In the genomic region with DNA sequence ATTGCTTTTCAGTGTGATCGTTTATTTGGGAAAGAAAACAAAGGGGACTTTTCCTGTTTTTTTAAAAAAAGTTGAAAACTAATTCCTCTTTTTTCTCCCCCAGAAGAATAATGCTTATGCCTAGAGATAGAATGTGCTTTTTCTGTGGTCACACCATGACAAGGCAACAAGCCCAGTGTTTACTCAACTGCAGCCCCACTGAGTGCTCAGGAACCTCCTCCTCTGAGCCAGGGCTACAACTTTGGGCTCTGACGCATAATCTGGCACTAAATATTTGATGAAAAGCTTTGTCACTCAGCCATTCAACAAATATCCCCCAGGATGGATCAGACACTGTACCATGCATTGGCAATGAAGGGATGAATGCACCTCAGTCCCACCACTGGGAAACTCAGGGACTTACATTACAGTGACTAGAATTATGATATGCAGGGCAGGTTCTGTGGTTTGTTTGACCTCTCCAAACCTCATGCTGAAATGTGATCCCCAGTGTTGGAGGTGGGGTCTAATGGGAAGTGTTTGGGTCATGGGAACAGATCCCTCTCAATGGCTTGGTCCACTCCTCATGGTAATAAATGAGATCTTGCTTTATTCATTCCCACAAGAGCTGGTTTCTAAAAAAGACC, we compare ENCODE assay signal across 15 cellular contexts.
"Had no signal": no experiment of that assay in that cellular context is flagged by ENCODE, and none has a peak within 500 bp of the region (broad histone marks: within the 10 kb centered on the region; RNA-seq: fewer than 3 reads in every experiment).

No MANE protein-coding gene starts in this region.

- H3K27ac ChIP-seq: adrenal gland, sigmoid colon had no signal

- H3K27ac Mint-ChIP-seq: activated CD8-positive, alpha-beta T cell treated with anti-CD3 and anti-CD28 coated beads for 36 hours; activated naive CD4-positive, alpha-beta T cell treated with anti-CD3 and anti-CD28 coated beads, Interleukin-2, amount 50 U/mL, for 24 hours; neural progenitor cell; stimulated activated effector memory CD8-positive, alpha-beta T cell treated with anti-CD3 and anti-CD28 coated beads, Interleukin-12 subunit alpha, Interleukin-12 subunit beta, amount 100 ng/mL, for 72 hours; T-helper 17 cell; WTC11 had no signal

- H2AFZ ChIP-seq: neural progenitor cell had no signal

- H3K36me3 ChIP-seq: adrenal gland, neural progenitor cell, sigmoid colon had no signal

- H3K4me1 Mint-ChIP-seq: activated naive CD4-positive, alpha-beta T cell treated with anti-CD3 and anti-CD28 coated beads, Interleukin-2, amount 50 U/mL, for 24 hours; stimulated activated effector memory CD8-positive, alpha-beta T cell treated with anti-CD3 and anti-CD28 coated beads, Interleukin-12 subunit alpha, Interleukin-12 subunit beta, amount 100 ng/mL, for 72 hours; T-helper 17 cell had no signal

- H3K9me3 ChIP-seq: adrenal gland, sigmoid colon had no signal

- H3K9me3 Mint-ChIP-seq: activated CD8-positive, alpha-beta T cell treated with anti-CD3 and anti-CD28 coated beads for 36 hours; activated naive CD4-positive, alpha-beta T cell treated with anti-CD3 and anti-CD28 coated beads, Interleukin-2, amount 50 U/mL, for 24 hours; activated T-cell treated with anti-CD3 and anti-CD28 coated beads, Interleukin-2, amount 50 U/mL, for 4 hours; neural progenitor cell; stimulated activated effector memory CD8-positive, alpha-beta T cell treated with anti-CD3 and anti-CD28 coated beads, Interleukin-12 subunit alpha, Interleukin-12 subunit beta, amount 100 ng/mL, for 72 hours; WTC11 had no signal

- H3K36me3 Mint-ChIP-seq: activated naive CD4-positive, alpha-beta T cell treated with anti-CD3 and anti-CD28 coated beads, Interleukin-2, amount 50 U/mL, for 24 hours; neural progenitor cell; stimulated activated effector memory CD8-positive, alpha-beta T cell treated with anti-CD3 and anti-CD28 coated beads, Interleukin-12 subunit alpha, Interleukin-12 subunit beta, amount 100 ng/mL, for 72 hours had no signal

- H3K4me2 ChIP-seq: neural progenitor cell had no signal

- ATAC-seq: activated CD8-positive, alpha-beta T cell treated with anti-CD3 and anti-CD28 coated beads for 36 hours; activated T-cell treated with anti-CD3 and anti-CD28 coated beads, Interleukin-2, amount 50 U/mL, for 4 hours; stimulated activated effector memory CD8-positive, alpha-beta T cell treated with anti-CD3 and anti-CD28 coated beads, Interleukin-12 subunit alpha, Interleukin-12 subunit beta, amount 100 ng/mL, for 72 hours; T-helper 17 cell; WTC11 had no signal

- H3K4me3 Mint-ChIP-seq: activated CD8-positive, alpha-beta T cell treated with anti-CD3 and anti-CD28 coated beads for 36 hours; activated naive CD4-positive, alpha-beta T cell treated with anti-CD3 and anti-CD28 coated beads, Interleukin-2, amount 50 U/mL, for 24 hours; activated T-cell treated with anti-CD3 and anti-CD28 coated beads, Interleukin-2, amount 50 U/mL, for 4 hours; neural progenitor cell; stimulated activated effector memory CD8-positive, alpha-beta T cell treated with anti-CD3 and anti-CD28 coated beads, Interleukin-12 subunit alpha, Interleukin-12 subunit beta, amount 100 ng/mL, for 72 hours; T-helper 17 cell; WTC11 had no signal

- DNase-seq: activated CD4-positive, alpha-beta T cell treated with anti-CD3 and anti-CD28 coated beads for 4 hours; activated CD8-positive, alpha-beta T cell treated with anti-CD3 and anti-CD28 coated beads for 36 hours; activated effector memory CD4-positive, alpha-beta T cell treated with Interleukin-2 at 50 U/mL for 16 hours; activated T-cell treated with anti-CD3 and anti-CD28 coated beads, Interleukin-2, amount 50 U/mL, for 4 hours; adrenal gland; cortex of kidney; effector CD8-positive, alpha-beta T cell; foreskin fibroblast; glutamatergic neuron; sigmoid colon; T-helper 17 cell had no signal

- H3K27me3 ChIP-seq: adrenal gland, neural progenitor cell, sigmoid colon had no signal

- H3K4me3 ChIP-seq: adrenal gland, neural progenitor cell, sigmoid colon had no signal

- H3K9ac ChIP-seq: neural progenitor cell had no signal
